In genomic region chr17:82145550-82146165, GRCh38 we compare ENCODE assay signal across 25 cellular contexts.
"Had no signal": no experiment of that assay in that cellular context is flagged by ENCODE, and none has a peak within 500 bp of the region (broad histone marks: within the 10 kb centered on the region; RNA-seq: fewer than 3 reads in every experiment).

No MANE protein-coding gene starts in this region.

- H3K27me3 Mint-ChIP-seq: activated B cell treated with CpG ODN at 0.5 μM for 24 hours; activated CD8-positive, alpha-beta T cell treated with anti-CD3 and anti-CD28 coated beads for 36 hours; activated naive CD4-positive, alpha-beta T cell treated with anti-CD3 and anti-CD28 coated beads, Interleukin-2, amount 50 U/mL, for 24 hours; activated naive CD8-positive, alpha-beta T cell treated with anti-CD3 and anti-CD28 coated beads for 36 hours; activated naive CD8-positive, alpha-beta T cell treated with anti-CD3 and anti-CD28 coated beads, Interleukin-2, amount 50 U/mL, for 24 hours had no signal

- H3K4me1 Mint-ChIP-seq: activated B cell treated with CpG ODN at 0.5 μM for 24 hours; activated naive CD8-positive, alpha-beta T cell treated with anti-CD3 and anti-CD28 coated beads for 36 hours; activated naive CD8-positive, alpha-beta T cell treated with anti-CD3 and anti-CD28 coated beads, Interleukin-2, amount 50 U/mL, for 24 hours had no signal

- H3K4me3 Mint-ChIP-seq: activated B cell treated with CpG ODN at 0.5 μM for 24 hours; activated CD8-positive, alpha-beta T cell treated with anti-CD3 and anti-CD28 coated beads for 36 hours; activated naive CD4-positive, alpha-beta T cell treated with anti-CD3 and anti-CD28 coated beads for 36 hours; activated naive CD4-positive, alpha-beta T cell treated with anti-CD3 and anti-CD28 coated beads, Interleukin-2, amount 50 U/mL, for 24 hours; activated naive CD8-positive, alpha-beta T cell treated with anti-CD3 and anti-CD28 coated beads for 36 hours; activated naive CD8-positive, alpha-beta T cell treated with anti-CD3 and anti-CD28 coated beads, Interleukin-2, amount 50 U/mL, for 24 hours; activated T-helper 1 cell treated with anti-CD3 and anti-CD28 coated beads, Interleukin-12 subunit alpha, Interleukin-12 subunit beta, Interleukin-2, Interleukin-4 antibody, amounts not matched to agents 30 ng/mL and 10 ng/mL and 1 ng/mL, durations not matched to agents 14 hours and 24 hours and 36 hours had no signal

- H3K4me3 ChIP-seq: adrenal gland, body of pancreas had no signal

- H3K27ac ChIP-seq: adrenal gland, body of pancreas, WERI-Rb-1 had no signal

- H3K27ac Mint-ChIP-seq: activated B cell treated with CpG ODN at 0.5 μM for 24 hours; activated CD8-positive, alpha-beta T cell treated with anti-CD3 and anti-CD28 coated beads for 36 hours; activated naive CD4-positive, alpha-beta T cell treated with anti-CD3 and anti-CD28 coated beads for 36 hours; activated naive CD4-positive, alpha-beta T cell treated with anti-CD3 and anti-CD28 coated beads, Interleukin-2, amount 50 U/mL, for 24 hours; activated naive CD8-positive, alpha-beta T cell treated with anti-CD3 and anti-CD28 coated beads for 36 hours; activated naive CD8-positive, alpha-beta T cell treated with anti-CD3 and anti-CD28 coated beads, Interleukin-2, amount 50 U/mL, for 24 hours; activated T-helper 1 cell treated with anti-CD3 and anti-CD28 coated beads, Interleukin-12 subunit alpha, Interleukin-12 subunit beta, Interleukin-2, Interleukin-4 antibody, amounts not matched to agents 30 ng/mL and 10 ng/mL and 1 ng/mL, durations not matched to agents 14 hours and 24 hours and 36 hours; activated T-helper 2 cell treated with anti-CD3 and anti-CD28 coated beads, Interferon-gamma antibody, Interleukin-2, Interleukin-4, amounts not matched to agents 10 μg/mL and 5 μg/mL and 100 μg/mL, durations not matched to agents 14 hours and 24 hours and 36 hours had no signal

- H3K9me3 Mint-ChIP-seq: activated B cell treated with CpG ODN at 0.5 μM for 24 hours; activated CD8-positive, alpha-beta T cell treated with anti-CD3 and anti-CD28 coated beads for 36 hours; activated naive CD4-positive, alpha-beta T cell treated with anti-CD3 and anti-CD28 coated beads for 36 hours; activated naive CD4-positive, alpha-beta T cell treated with anti-CD3 and anti-CD28 coated beads, Interleukin-2, amount 50 U/mL, for 24 hours; activated naive CD8-positive, alpha-beta T cell treated with anti-CD3 and anti-CD28 coated beads for 36 hours; activated T-helper 1 cell treated with anti-CD3 and anti-CD28 coated beads, Interleukin-12 subunit alpha, Interleukin-12 subunit beta, Interleukin-2, Interleukin-4 antibody, amounts not matched to agents 30 ng/mL and 10 ng/mL and 1 ng/mL, durations not matched to agents 14 hours and 24 hours and 36 hours had no signal

- H3K4me1 ChIP-seq: adrenal gland, body of pancreas had no signal

- DNase-seq: activated B cell treated with CpG ODN at 0.5 μM for 24 hours; activated CD4-positive, alpha-beta T cell treated with anti-CD3 and anti-CD28 coated beads for 48 hours; activated CD4-positive, alpha-beta T cell treated with anti-CD3 and anti-CD28 coated beads, Interleukin-2, amount 50 U/mL, for 1 hour; activated CD4-positive, alpha-beta T cell treated with anti-CD3 and anti-CD28 coated beads, Interleukin-2, amount 50 U/mL, for 48 hours; activated CD8-positive, alpha-beta memory T cell treated with anti-CD3 and anti-CD28 coated beads for 24 hours; activated CD8-positive, alpha-beta T cell treated with anti-CD3 and anti-CD28 coated beads for 36 hours; activated effector memory CD4-positive, alpha-beta T cell treated with anti-CD3 and anti-CD28 coated beads, Interleukin-2, amount 50 U/mL, for 16 hours; activated naive CD4-positive, alpha-beta T cell treated with anti-CD3 and anti-CD28 coated beads for 36 hours; activated naive CD8-positive, alpha-beta T cell treated with anti-CD3 and anti-CD28 coated beads for 36 hours; activated naive CD8-positive, alpha-beta T cell treated with anti-CD3 and anti-CD28 coated beads, Interleukin-2, amount 50 U/mL, for 24 hours; activated T-cell treated with anti-CD3 and anti-CD28 coated beads, Interleukin-2, amount 50 U/mL, for 1 hour; activated T-cell treated with anti-CD3 and anti-CD28 coated beads, Interleukin-2, amount 50 U/mL, for 48 hours; adrenal gland; amygdala; aorta; body of pancreas; caudate nucleus; effector CD8-positive, alpha-beta T cell; foreskin fibroblast; glutamatergic neuron; T-helper 2 cell; WERI-Rb-1 had no signal

- H3K9me3 ChIP-seq: adrenal gland, body of pancreas had no signal

- H3K27me3 ChIP-seq: adrenal gland, body of pancreas had no signal

- H3K36me3 ChIP-seq: adrenal gland had no signal
